30 cellular contexts compared by ENCODE assay signal in genomic region chr18:48582946-48583345, GRCh38.
"Had no signal": no experiment of that assay in that cellular context is flagged by ENCODE, and none has a peak within 500 bp of the region (broad histone marks: within the 10 kb centered on the region; RNA-seq: fewer than 3 reads in every experiment).

No MANE protein-coding gene starts in this region.

- H3K4me3 ChIP-seq: cardiac muscle cell had no signal

- H3K9me3 Mint-ChIP-seq: activated CD4-positive, alpha-beta memory T cell treated with anti-CD3 and anti-CD28 coated beads, Interleukin-2, amount 10 ng/mL, durations not matched to agents 7 days and 5 days; activated naive CD4-positive, alpha-beta T cell treated with anti-CD3 and anti-CD28 coated beads, Interleukin-2, amount 10 ng/mL, durations not matched to agents 7 days and 5 days had no signal

- H3K27me3 Mint-ChIP-seq: activated CD4-positive, alpha-beta memory T cell treated with anti-CD3 and anti-CD28 coated beads, Interleukin-2, amount 10 ng/mL, durations not matched to agents 7 days and 5 days; activated CD8-positive, alpha-beta memory T cell treated with anti-CD3 and anti-CD28 coated beads, Interleukin-2, amount 10 ng/mL, durations not matched to agents 7 days and 5 days; activated naive CD8-positive, alpha-beta T cell had no signal

- DNase-seq: activated CD4-positive, alpha-beta memory T cell treated with anti-CD3 and anti-CD28 coated beads, Interleukin-2, amount 10 ng/mL, durations not matched to agents 7 days and 5 days; activated CD4-positive, alpha-beta T cell treated with anti-CD3 and anti-CD28 coated beads for 1 hour; activated CD4-positive, alpha-beta T cell treated with anti-CD3 and anti-CD28 coated beads for 48 hours; activated CD4-positive, CD25-positive, alpha-beta regulatory T cell; activated CD8-positive, alpha-beta memory T cell treated with anti-CD3 and anti-CD28 coated beads for 24 hours; activated CD8-positive, alpha-beta memory T cell treated with anti-CD3 and anti-CD28 coated beads, Interleukin-2, amount 10 ng/mL, durations not matched to agents 7 days and 5 days; activated CD8-positive, alpha-beta memory T cell treated with anti-CD3 and anti-CD28 coated beads, Interleukin-2, amount 50 U/mL, for 48 hours; activated effector memory CD4-positive, alpha-beta T cell treated with Interleukin-2 at 50 U/mL for 16 hours; activated naive CD4-positive, alpha-beta T cell treated with anti-CD3 and anti-CD28 coated beads, Interleukin-2, amount 10 ng/mL, durations not matched to agents 7 days and 5 days; activated naive CD8-positive, alpha-beta T cell treated with anti-CD3 and anti-CD28 coated beads, Interleukin-2, amount 50 U/mL, for 24 hours; activated T-cell treated with anti-CD3 and anti-CD28 coated beads, Interleukin-2, amount 50 U/mL, for 48 hours; anterior cingulate cortex; Karpas-422; KBM-7; NCI-H1105; NCI-H1436; NCI-H1694; NCI-H2029; NCI-H345; NCI-H524 treated with DMSO at 0.1 percent for 48 hours; NCI-H748 treated with DMSO at 0.1 percent for 48 hours; NK-92 treated with Interleukin-12 subunit alpha and Interleukin-12 subunit beta, amount 100 ng/mL, for 24 hours; PC-3; SW 1271; T1000; WERI-Rb-1 had no signal

- H3K27ac ChIP-seq: cardiac muscle cell, RWPE1, WERI-Rb-1 had no signal

- H3K27ac Mint-ChIP-seq: activated CD4-positive, alpha-beta memory T cell treated with anti-CD3 and anti-CD28 coated beads, Interleukin-2, amount 10 ng/mL, durations not matched to agents 7 days and 5 days; activated CD8-positive, alpha-beta memory T cell treated with anti-CD3 and anti-CD28 coated beads, Interleukin-2, amount 10 ng/mL, durations not matched to agents 7 days and 5 days; activated naive CD8-positive, alpha-beta T cell; activated naive CD8-positive, alpha-beta T cell treated with anti-CD3 and anti-CD28 coated beads, Interleukin-2, amount 50 U/mL, for 24 hours had no signal

- H3K4me3 Mint-ChIP-seq: activated CD4-positive, alpha-beta memory T cell treated with anti-CD3 and anti-CD28 coated beads, Interleukin-2, amount 10 ng/mL, durations not matched to agents 7 days and 5 days; activated CD8-positive, alpha-beta memory T cell treated with anti-CD3 and anti-CD28 coated beads, Interleukin-2, amount 10 ng/mL, durations not matched to agents 7 days and 5 days; activated naive CD4-positive, alpha-beta T cell treated with anti-CD3 and anti-CD28 coated beads, Interleukin-2, amount 10 ng/mL, durations not matched to agents 7 days and 5 days; activated naive CD8-positive, alpha-beta T cell; activated naive CD8-positive, alpha-beta T cell treated with anti-CD3 and anti-CD28 coated beads, Interleukin-2, amount 50 U/mL, for 24 hours had no signal

- H3K36me3 Mint-ChIP-seq: activated CD8-positive, alpha-beta memory T cell treated with anti-CD3 and anti-CD28 coated beads, Interleukin-2, amount 10 ng/mL, durations not matched to agents 7 days and 5 days; activated naive CD4-positive, alpha-beta T cell treated with anti-CD3 and anti-CD28 coated beads, Interleukin-2, amount 10 ng/mL, durations not matched to agents 7 days and 5 days had no signal

- H3K4me1 Mint-ChIP-seq: activated CD4-positive, alpha-beta memory T cell treated with anti-CD3 and anti-CD28 coated beads, Interleukin-2, amount 10 ng/mL, durations not matched to agents 7 days and 5 days; activated CD8-positive, alpha-beta memory T cell treated with anti-CD3 and anti-CD28 coated beads, Interleukin-2, amount 10 ng/mL, durations not matched to agents 7 days and 5 days; activated naive CD4-positive, alpha-beta T cell treated with anti-CD3 and anti-CD28 coated beads, Interleukin-2, amount 10 ng/mL, durations not matched to agents 7 days and 5 days had no signal

- H3K27me3 ChIP-seq: cardiac muscle cell had no signal

- ATAC-seq: activated CD8-positive, alpha-beta memory T cell treated with anti-CD3 and anti-CD28 coated beads, Interleukin-2, amount 10 ng/mL, durations not matched to agents 7 days and 5 days; activated naive CD8-positive, alpha-beta T cell treated with anti-CD3 and anti-CD28 coated beads, Interleukin-2, amount 50 U/mL, for 24 hours; PC-3; Right ventricle myocardium inferior had no signal

- H3K36me3 ChIP-seq: cardiac muscle cell had no signal
